ENCODE assay signal across 9 cellular contexts in the genomic region with DNA sequence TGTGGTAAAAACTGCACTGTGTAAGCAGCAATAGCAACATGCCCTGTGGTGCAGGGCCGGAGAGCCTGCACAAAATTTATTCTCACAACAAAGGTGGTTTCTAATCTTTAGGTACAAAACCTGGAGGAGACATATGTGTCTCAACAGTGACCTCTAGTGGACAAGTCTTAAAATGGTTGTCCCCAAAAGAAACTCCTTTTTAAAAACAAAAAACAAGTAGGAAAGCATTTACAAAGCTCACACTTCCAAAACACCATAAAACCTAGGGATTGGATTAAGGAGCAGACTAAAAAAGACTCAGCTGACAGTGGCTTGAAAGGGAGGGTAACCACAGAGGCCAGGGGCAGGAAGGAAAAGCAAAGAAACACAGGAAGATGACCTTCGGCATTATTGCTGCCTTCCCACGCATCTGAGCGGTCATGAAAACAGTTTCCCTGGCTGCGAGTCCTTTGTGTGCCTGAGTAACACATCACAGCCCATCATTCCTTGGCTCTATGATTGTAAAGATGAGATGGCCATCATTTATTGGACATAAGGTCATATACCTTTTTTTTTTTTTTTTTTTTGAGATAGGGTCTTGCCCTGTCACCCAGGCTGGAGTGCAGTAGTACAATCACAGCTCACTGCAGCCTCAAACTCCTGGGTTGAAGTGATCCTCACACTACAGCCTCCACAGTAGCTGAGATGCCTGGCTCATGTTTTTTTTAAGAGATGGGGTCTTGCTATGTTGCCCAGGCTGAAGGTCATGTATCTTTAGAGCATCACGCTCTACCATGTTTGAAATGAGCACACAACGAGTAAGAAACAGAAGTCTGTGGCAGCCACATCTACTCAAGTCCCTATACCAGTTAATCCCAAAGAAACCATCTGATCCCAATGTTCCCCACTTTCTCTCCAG. TPM values are rescaled to one million over a fixed set of nuclear protein-coding genes. Genes with fewer than 3 reads are reported as not detected.
DNase-seq lines count a peak whose midpoint lies in the region; FAIRE-seq and TF ChIP-seq lines count a peak whose summit lies in the region.
"Had no signal": no experiment of that assay in that cellular context is flagged by ENCODE, and none has a peak within 500 bp of the region (broad histone marks: within the 10 kb centered on the region; RNA-seq: fewer than 3 reads in every experiment).

No MANE protein-coding gene starts in this region.

- DNase-seq in Ammon's horn (ENCODE audit: low spot score) (peak; percentile 66), GM12892 (ENCODE audit: insufficient read length) (peak; percentile 22), HTR-8/SVneo (ENCODE audit: insufficient read length, low spot score) (peak; percentile 37), OCI-LY7 (ENCODE audit: low spot score) (peak; percentile 71), cerebellum (ENCODE audit: low spot score) (peak; percentile 84), uterus (peak; percentile 32 to 60)
- DNase-seq in activated effector memory CD4-positive, alpha-beta T cell treated with anti-CD3 and anti-CD28 coated beads, Interleukin-2, amount 50 U/mL, for 16 hours: no peak

- no peaks in the 10 kb centered on the region for H4K20me1 ChIP-seq in OCI-LY7 (ENCODE audit: insufficient read depth, low read length)

- CTCF ChIA-PET in OCI-LY7 (lab: Charles Lee; ENCODE audit: unreplicated experiment): interaction anchor here (0.6 kb wide), 1 partner anchor 839 kb away, joined by 3 read pairs; no protein-coding TSS in a partner anchor

- H3K79me2 ChIP-seq in OCI-LY7 (ENCODE audit: insufficient read depth, low read depth, low read length): no peaks in the 10 kb centered on the region

- no peaks in the 10 kb centered on the region for H3K9me2 ChIP-seq in OCI-LY7 (ENCODE audit: insufficient read depth, low read length)

- POLR2A ChIA-PET in OCI-LY7 (lab: Charles Lee): no interaction called here

- TF ChIP-seq CTCF in OCI-LY7 (conservative IDR thresholded peaks at IDR 0.05; ENCODE audit: low read length) (peak; percentile 94), liver (IDR thresholded peaks at IDR 0.05; ENCODE audit: low read depth, low read length, missing input control) (peak; percentile 71), uterus (IDR thresholded peaks at IDR 0.05) (peak; percentile 68 to 79 (median 72))

- FAIRE-seq in GM12892 (lab: Jason Lieb, UNC): peak; percentile 80
- no peak for FAIRE-seq in HTR-8/SVneo (lab: Jason Lieb, UNC)

- H2AFZ ChIP-seq in OCI-LY7 (ENCODE audit: low read length): no peak overlapping the region

- no peak overlapping the region; the same call in 1 of the 2 replicates for H3K4me2 ChIP-seq in OCI-LY7 (ENCODE audit: low read length)

- H3K9ac ChIP-seq in liver (ENCODE audit: low read depth in 1 of 2, low read length in 2 of 2): peak overlapping the region in 1 of 2 donors; percentile 79

- peak; percentile 83 to 84 for TF ChIP-seq RAD21 in liver (IDR thresholded peaks at IDR 0.05)

- H3K9me3 ChIP-seq in OCI-LY7 (ENCODE audit: low read length): no peaks in the 10 kb centered on the region
- H3K9me3 ChIP-seq in liver (ENCODE audit: control insufficient read depth in 4 of 4, low read length in 3 of 4): no peaks in the 10 kb centered on the region
- H3K9me3 ChIP-seq in uterus: no peaks in the 10 kb centered on the region
- H3K9me3 ChIP-seq: SJCRH30 had no signal

- no TSS peak for BruUV-seq in OCI-LY7 (replicated peaks; lab: Mats Ljungman, UMichigan)

- H3K4me3 ChIP-seq in OCI-LY7 (ENCODE audit: low read depth, low read length, poor library complexity, severe bottlenecking) (no peak overlapping the region), liver (ENCODE audit: low read depth in 1 of 3, low read length in 3 of 3) (peak overlapping the region in 1 of 3 donors; percentile 12), uterus (no peak overlapping the region)
- H3K4me3 ChIP-seq: SJCRH30 had no signal

- intact Hi-C loops in OCI-LY7 (cut with micrococcal nuclease; ENCODE audit: unreplicated experiment) (loop anchor here (5.0 kb wide), 2 partner anchors 660 to 875 kb away; no protein-coding TSS in a partner anchor), uterus (cut with DNase I; ENCODE audit: low total_unique reads) (no loop called here)

- peaks cover 7% of the 10 kb centered on the region for H3K4me1 ChIP-seq in OCI-LY7 (ENCODE audit: insufficient read depth, low read length, poor library complexity, severe bottlenecking)
- peaks cover 0 to 2% (median 0%) of the 10 kb centered on the region in 4 donors for H3K4me1 ChIP-seq in liver (ENCODE audit: control insufficient read depth in 4 of 4, insufficient read depth in 4 of 4, low read length in 3 of 4)
- no peaks in the 10 kb centered on the region for H3K4me1 ChIP-seq in uterus
- H3K4me1 ChIP-seq: SJCRH30 had no signal

- TF ChIP-seq POLR2A in GM12892 (IDR thresholded peaks at IDR 0.05; ENCODE audit: low read depth, low read length) (no peak), uterus (IDR thresholded peaks at IDR 0.05) (no peak)

- H3K27me3 ChIP-seq in liver (ENCODE audit: control insufficient read depth in 4 of 4, insufficient read depth in 4 of 4, low read length in 3 of 4): no peaks in the 10 kb centered on the region
- no peaks in the 10 kb centered on the region for H3K27me3 ChIP-seq in uterus
- H3K27me3 ChIP-seq: SJCRH30 had no signal

- H3K27ac ChIP-seq in OCI-LY7 (ENCODE audit: low read depth, low read length, poor library complexity, severe bottlenecking): no peak overlapping the region
- H3K27ac ChIP-seq in liver (ENCODE audit: low read depth in 1 of 2, low read length in 2 of 2): peak overlapping the region in 1 of 2 donors; percentile 25
- peak overlapping the region; percentile 68 to 75 for H3K27ac ChIP-seq in uterus
- H3K27ac ChIP-seq: SJCRH30 had no signal

- no peaks in the 10 kb centered on the region for H3K36me3 ChIP-seq in OCI-LY7 (ENCODE audit: insufficient read depth, low read length)
- H3K36me3 ChIP-seq in liver (ENCODE audit: control insufficient read depth in 4 of 4, insufficient read depth in 3 of 4, low read depth in 1 of 4, low read length in 3 of 4): peaks cover 0 to 2% (median 0%) of the 10 kb centered on the region in 4 donors
- no peaks in the 10 kb centered on the region for H3K36me3 ChIP-seq in uterus
- H3K36me3 ChIP-seq: SJCRH30 had no signal

- WGBS in liver: 36% methylated on average over 7 of the region's 7 CpGs

TF ChIP-seq in liver, 16 proteins besides CTCF, POLR2A, EP300 and RAD21:
- no peak for TF ChIP-seq EGR1 (IDR thresholded peaks at IDR 0.05; ENCODE audit: low read depth in 2 of 2)
- peak; percentile 10 to 12 for TF ChIP-seq HNF4A (conservative IDR thresholded peaks at IDR 0.05)
- TF ChIP-seq NR2F2 (IDR thresholded peaks at IDR 0.05): peak; percentile 92

RNA-seq across cellular contexts. Expression of a gene that starts 39.5 kb away (rescaled TPM):
- polyA plus RNA-seq in GM12892 (2012; ENCODE audit: missing spikeins): 47.0 TPM
- 25.3 and 26.0 TPM in 2 replicates for total RNA-seq in OCI-LY7 (2014; rRNA removed; shearing (Covaris generic))
- total RNA-seq in OCI-LY7 (2022) (31.1 and 34.8 TPM in 2 replicates), cerebellum (21.1 TPM), liver (10 to 100 TPM; 19.2 to 38.2 TPM), uterus (10 to 100 TPM; 40.5 to 95.4 (median 65.2) TPM)
- polyA plus RNA-seq in liver: 10 to 100 TPM; 21.4 to 34.6 TPM
